ENCODE assay signal across 7 cellular contexts in the genomic region with DNA sequence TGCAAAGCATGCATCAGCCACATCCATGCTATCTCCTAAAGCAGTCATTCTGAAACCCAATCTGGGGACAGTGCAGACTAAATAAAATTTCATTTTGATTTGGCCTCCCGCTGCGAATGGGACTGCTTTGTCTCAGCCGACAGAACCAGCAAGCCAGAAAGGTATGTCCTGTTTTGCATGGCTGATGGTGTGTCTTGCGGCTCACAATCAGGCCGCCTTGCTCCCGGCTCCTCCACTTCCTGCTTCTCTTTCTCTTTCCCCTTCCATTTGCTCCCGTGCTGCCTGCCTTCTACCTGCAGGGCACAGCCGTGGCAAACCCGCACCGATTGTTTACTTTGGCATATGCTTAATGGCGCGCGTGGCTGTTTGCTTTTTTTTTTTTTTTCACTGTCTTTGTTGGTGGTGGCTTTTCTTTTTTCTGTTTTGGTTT.
DNase-seq lines count a peak whose midpoint lies in the region; ATAC-seq and TF ChIP-seq lines count a peak whose summit lies in the region.

No MANE protein-coding gene starts in this region.

- H3K79me2 ChIP-seq in neural progenitor cell (ENCODE audit: low read depth) = no peaks in the 10 kb centered on the region

- no peaks in the 10 kb centered on the region for H3K27me3 ChIP-seq in neural progenitor cell

- H3K9me3 Mint-ChIP-seq in dendritic cell treated with granulocyte-macrophage colony-stimulating factor and Interleukin-4, amounts not matched to agents 40 ng/mL and 50 ng/mL, for 4 days = no peaks in the 10 kb centered on the region
- peaks cover 7% of the 10 kb centered on the region for H3K9me3 Mint-ChIP-seq in neural progenitor cell

- peak overlapping the region; percentile 96 for H2AFZ ChIP-seq in neural progenitor cell (replicated peaks)

- no peak for TF ChIP-seq CTCF in neural progenitor cell (IDR thresholded peaks at IDR 0.05)

- DNase-seq in H4 (ENCODE audit: low spot score) = peak; percentile 31
- peak; percentile 67 for DNase-seq in NCI-H1092 treated with DMSO at 0.1 percent for 48 hours (lab: John Stamatoyannopoulos, UW)
- DNase-seq in neural progenitor cell (ENCODE audit: low spot score) = peak; percentile 54
- no peak for DNase-seq in NCI-H2227 (lab: John Stamatoyannopoulos, UW; ENCODE audit: unreplicated experiment)
- DNase-seq in AML-193 (lab: John Stamatoyannopoulos, UW) = no peak

- H3K4me3 ChIP-seq in neural progenitor cell = peak overlapping the region; percentile 24

- peaks cover 4% of the 10 kb centered on the region for H4K20me1 ChIP-seq in neural progenitor cell (ENCODE audit: low read depth)

- H3K4me3 Mint-ChIP-seq in dendritic cell treated with granulocyte-macrophage colony-stimulating factor and Interleukin-4, amounts not matched to agents 40 ng/mL and 50 ng/mL, for 4 days = peak overlapping the region; percentile 59
- H3K4me3 Mint-ChIP-seq in neural progenitor cell = peak overlapping the region; percentile 73

- H3K27me3 Mint-ChIP-seq in dendritic cell treated with granulocyte-macrophage colony-stimulating factor and Interleukin-4, amounts not matched to agents 40 ng/mL and 50 ng/mL, for 4 days = peaks cover 44% of the 10 kb centered on the region
- peaks cover 6% of the 10 kb centered on the region for H3K27me3 Mint-ChIP-seq in neural progenitor cell (ENCODE audit: insufficient read depth, low read depth)

- H3K9ac ChIP-seq in neural progenitor cell = no peak overlapping the region

- intact Hi-C loops in dendritic cell treated with granulocyte-macrophage colony-stimulating factor and Interleukin-4, amounts not matched to agents 40 ng/mL and 50 ng/mL, for 4 days (cut with micrococcal nuclease) = no loop called here

- no peaks in the 10 kb centered on the region for H3K36me3 Mint-ChIP-seq in dendritic cell treated with granulocyte-macrophage colony-stimulating factor and Interleukin-4, amounts not matched to agents 40 ng/mL and 50 ng/mL, for 4 days (ENCODE audit: low read depth)
- peaks cover 2% of the 10 kb centered on the region for H3K36me3 Mint-ChIP-seq in neural progenitor cell

- peaks cover 7% of the 10 kb centered on the region for H3K4me1 Mint-ChIP-seq in dendritic cell treated with granulocyte-macrophage colony-stimulating factor and Interleukin-4, amounts not matched to agents 40 ng/mL and 50 ng/mL, for 4 days (ENCODE audit: low read depth)
- peaks cover 61% of the 10 kb centered on the region for H3K4me1 Mint-ChIP-seq in neural progenitor cell

- peak; percentile 88 for ATAC-seq in GM18511 (IDR thresholded peaks at IDR 0.05; ENCODE audit: unreplicated experiment)

- H3K9me3 ChIP-seq in neural progenitor cell (ENCODE audit: low read depth) = no peaks in the 10 kb centered on the region

- peak overlapping the region; percentile 64 for H3K4me2 ChIP-seq in neural progenitor cell

- H3K27ac Mint-ChIP-seq in dendritic cell treated with granulocyte-macrophage colony-stimulating factor and Interleukin-4, amounts not matched to agents 40 ng/mL and 50 ng/mL, for 4 days = no peak overlapping the region
- peak overlapping the region; percentile 92 for H3K27ac Mint-ChIP-seq in neural progenitor cell

- H3F3A ChIP-seq in neural progenitor cell (ENCODE audit: low read depth) = peaks cover 10% of the 10 kb centered on the region

- H3K4me1 ChIP-seq in neural progenitor cell = peaks cover 23% of the 10 kb centered on the region

- no peaks in the 10 kb centered on the region for H3K36me3 ChIP-seq in neural progenitor cell

- no peak overlapping the region for H3K27ac ChIP-seq in neural progenitor cell

Comparison
In these comparisons a context has a peak if more than half of its experiments do, and no peak if none do; other contexts are left out.
1. DNase-seq: peak in H4 (single experiment), NCI-H1092 treated with DMSO at 0.1 percent for 48 hours (single experiment) and neural progenitor cell (single experiment); none in NCI-H2227 (single experiment) and AML-193 (0 of 2).